8 cellular contexts compared by ENCODE assay signal in genomic region chr6:104527761-104528415, GRCh38.
A peak's percentile ranks its signal among the peaks of the same experiment; 100 is the strongest.
DNase-seq lines count a peak whose midpoint lies in the region; ATAC-seq, FAIRE-seq and TF ChIP-seq lines count a peak whose summit lies in the region.

No MANE protein-coding gene starts in this region.

- CTCF ChIA-PET in MCF 10A (lab: Yijun Ruan, JAX) = interaction anchor here (0.6 to 4.4 kb wide), 24 partner anchors 9 to 1672 kb away, joined by 3 to 35 read pairs (median 4); no protein-coding TSS in a partner anchor

- no peak overlapping the region for H3K9ac ChIP-seq in SK-N-MC (ENCODE audit: insufficient read length)

- no peak overlapping the region for H3K27ac ChIP-seq in breast epithelium
- H3K27ac ChIP-seq in SK-N-MC = peak overlapping the region; percentile 89; the same call in 1 of the 2 replicates
- no peak overlapping the region for H3K27ac ChIP-seq in cardiac muscle cell

- ATAC-seq in HG03439 (IDR thresholded peaks at IDR 0.05; ENCODE audit: unreplicated experiment) = no peak

- no peak for FAIRE-seq in urothelium cell line (lab: Jason Lieb, UNC)

- POLR2A ChIA-PET in MCF 10A (lab: Yijun Ruan, JAX) = interaction anchor here (0.8 kb wide), 1 partner anchor 112 kb away, joined by 3 read pairs; no protein-coding TSS in a partner anchor

- TF ChIP-seq POLR2A in breast epithelium (IDR thresholded peaks at IDR 0.05) = no peak

- DNase-seq in MCF 10A (ENCODE audit: unreplicated experiment) (peak; percentile 66), breast epithelium (ENCODE audit: low spot score in 2 of 2) (no peak), SK-N-MC (ENCODE audit: low read depth, low spot score) (no peak), cardiac muscle cell (ENCODE audit: low read depth in 1 of 2, low spot score in 1 of 2) (peak; percentile 49 to 72), urothelium cell line (ENCODE audit: low spot score) (peak; percentile 7), DMS153 treated with DMSO at 0.1 percent for 48 hours (lab: John Stamatoyannopoulos, UW; ENCODE audit: unreplicated experiment) (no peak)
- DNase-seq in activated CD4-positive, alpha-beta T cell treated with anti-CD3 and anti-CD28 coated beads, Interleukin-2, amount 50 U/mL, for 1 hour = no peak

- H3K9me3 Mint-ChIP-seq in MCF 10A (ENCODE audit: unreplicated experiment) = no peaks in the 10 kb centered on the region

- H3K27me3 ChIP-seq in breast epithelium = no peaks in the 10 kb centered on the region
- no peaks in the 10 kb centered on the region for H3K27me3 ChIP-seq in cardiac muscle cell

- H3K4me1 ChIP-seq in breast epithelium = no peaks in the 10 kb centered on the region
- peaks cover 24% of the 10 kb centered on the region for H3K4me1 ChIP-seq in cardiac muscle cell (ENCODE audit: low read depth)

- BruUV-seq in MCF 10A (replicated peaks; lab: Mats Ljungman, UMichigan) = no TSS peak

- H3K4me3 ChIP-seq in breast epithelium (no peak overlapping the region), SK-N-MC (peak overlapping the region; percentile 71), cardiac muscle cell (no peak overlapping the region)

- no peaks in the 10 kb centered on the region for H3K27me3 Mint-ChIP-seq in MCF 10A (ENCODE audit: insufficient read depth, unreplicated experiment)

- intact Hi-C loops in MCF 10A (cut with micrococcal nuclease) = loop anchor here (1.0 kb wide), 1 partner anchor 243 kb away; no protein-coding TSS in a partner anchor
- intact Hi-C loops in breast epithelium (cut with DNase I; ENCODE audit: low total_unique reads) = no loop called here

- H3K9me3 ChIP-seq in breast epithelium (no peaks in the 10 kb centered on the region), SK-N-MC (ENCODE audit: low read depth, low read length) (no peaks in the 10 kb centered on the region), cardiac muscle cell (ENCODE audit: low read depth) (no peaks in the 10 kb centered on the region)

- no peak overlapping the region for H3K27ac Mint-ChIP-seq in MCF 10A (ENCODE audit: low read depth, unreplicated experiment)

- H3K4me3 Mint-ChIP-seq in MCF 10A (ENCODE audit: unreplicated experiment) = no peak overlapping the region

- TF ChIP-seq CTCF in MCF 10A (IDR thresholded peaks at IDR 0.05; ENCODE audit: unreplicated experiment) (peak; percentile 12), breast epithelium (IDR thresholded peaks at IDR 0.05) (no peak), cardiac muscle cell (IDR thresholded peaks at IDR 0.05; ENCODE audit: low read depth, low read length) (peak; percentile 54)

- no peaks in the 10 kb centered on the region for H3K36me3 Mint-ChIP-seq in MCF 10A (ENCODE audit: insufficient read depth, unreplicated experiment)

- peaks cover 15% of the 10 kb centered on the region for H3K4me1 Mint-ChIP-seq in MCF 10A (ENCODE audit: insufficient read depth, unreplicated experiment)

- H3K36me3 ChIP-seq in breast epithelium = no peaks in the 10 kb centered on the region
- H3K36me3 ChIP-seq in SK-N-MC (ENCODE audit: insufficient read depth, low read length) = no peaks in the 10 kb centered on the region
- H3K36me3 ChIP-seq in cardiac muscle cell = no peaks in the 10 kb centered on the region

Comparison
In these comparisons a context has a peak if more than half of its experiments do, and no peak if none do; other contexts are left out.
1. DNase-seq: peak in MCF 10A (single experiment), cardiac muscle cell (2 of 2) and urothelium cell line (single experiment); none in breast epithelium (0 of 2), SK-N-MC (single experiment), activated CD4-positive, alpha-beta T cell treated with anti-CD3 and anti-CD28 coated beads, Interleukin-2, amount 50 U/mL, for 1 hour (single experiment) and DMS153 treated with DMSO at 0.1 percent for 48 hours (single experiment).
2. CTCF ChIP-seq: peak in MCF 10A (single experiment) and cardiac muscle cell (single experiment); none in breast epithelium (0 of 3).